In genomic region chr18:63936156-63936931, GRCh38 we compare ENCODE assay signal across 8 cellular contexts. TPM values are rescaled to one million over a fixed set of nuclear protein-coding genes. Genes with fewer than 3 reads are reported as not detected.
DNase-seq lines count a peak whose midpoint lies in the region; ATAC-seq and TF ChIP-seq lines count a peak whose summit lies in the region.

No MANE protein-coding gene starts in this region.

- no peak overlapping the region for H3K27ac ChIP-seq in effector memory CD4-positive, alpha-beta T cell (ENCODE audit: insufficient read depth, low read length, poor library complexity, severe bottlenecking)
- H3K27ac ChIP-seq in lung (ENCODE audit: low read depth in 1 of 2, low read length in 1 of 2), result no peak overlapping the region

- H3K9me3 ChIP-seq in effector memory CD4-positive, alpha-beta T cell (ENCODE audit: control insufficient read depth, low read length), result no peaks in the 10 kb centered on the region
- no peaks in the 10 kb centered on the region for H3K9me3 ChIP-seq in lung (ENCODE audit: control insufficient read depth in 2 of 2, insufficient read depth in 1 of 2, low read length in 1 of 2)

- H3K4me3 ChIP-seq in effector memory CD4-positive, alpha-beta T cell (ENCODE audit: insufficient read depth, low read depth, low read length, poor library complexity, severe bottlenecking), result peak overlapping the region; percentile 47
- H3K4me3 ChIP-seq in lung, result peak overlapping the region; percentile 29

- H3K4me1 ChIP-seq in effector memory CD4-positive, alpha-beta T cell (ENCODE audit: control insufficient read depth, insufficient read depth, low read length, poor library complexity, severe bottlenecking), result peaks cover 4% of the 10 kb centered on the region
- H3K4me1 ChIP-seq in lung (ENCODE audit: control insufficient read depth in 2 of 2, insufficient read depth in 2 of 2, low read length in 2 of 2), result peaks cover 0 to 6% of the 10 kb centered on the region in 2 donors

- ATAC-seq in GM19035 (IDR thresholded peaks at IDR 0.05; ENCODE audit: unreplicated experiment) (peak; percentile 99), HG03139 (IDR thresholded peaks at IDR 0.05; ENCODE audit: unreplicated experiment) (peak; percentile 99), lung (ENCODE audit: insufficient read depth, low FRiP score) (peak; percentile 95)

- TF ChIP-seq CTCF in lung (IDR thresholded peaks at IDR 0.05; ENCODE audit: control extremely low read depth, extremely low read depth), result peak; percentile 66

- DNase-seq in C1 segment of cervical spinal cord (lab: John Stamatoyannopoulos, UW) (peak in 11 of 14 donors; percentile 16 to 73 (median 59)), NCI-H510A (lab: John Stamatoyannopoulos, UW) (peak; percentile 90), lung (ENCODE audit: low spot score) (peak; percentile 87)
- DNase-seq in activated CD4-positive, alpha-beta T cell treated with anti-CD3 and anti-CD28 coated beads, Interleukin-2, amount 50 U/mL, for 1 hour, result peak; percentile 44
- DNase-seq in effector memory CD4-positive, alpha-beta T cell, result peak; percentile 18 to 46 (median 20)
- peak in 2 of 3 experiments; percentile 22 to 66 for DNase-seq in stimulated activated CD4-positive, alpha-beta T cell treated with anti-CD3 and anti-CD28 coated beads, TNF-alpha, amount 100 ng/mL, for 24 hours (ENCODE audit: low read depth in 3 of 3)

- H3K36me3 ChIP-seq in effector memory CD4-positive, alpha-beta T cell (ENCODE audit: control insufficient read depth, insufficient read depth, low read length), result no peaks in the 10 kb centered on the region
- H3K36me3 ChIP-seq in lung (ENCODE audit: control insufficient read depth in 2 of 2, insufficient read depth in 2 of 2, low read length in 2 of 2), result no peaks in the 10 kb centered on the region

- WGBS in lung, 2 donors, result 1 to 2% methylated on average over 52 to 54 of the region's 54 CpGs

- H3K27me3 ChIP-seq in effector memory CD4-positive, alpha-beta T cell (replicated peaks; ENCODE audit: control insufficient read depth, insufficient read depth, low read length, poor library complexity, severe bottlenecking), result peaks cover 7% of the 10 kb centered on the region
- no peaks in the 10 kb centered on the region for H3K27me3 ChIP-seq in lung (ENCODE audit: control insufficient read depth, insufficient read depth)

RNA-seq across cellular contexts. Expression of gene HMSD, which starts 12.8 kb away (rescaled TPM):
- 1 to 10 TPM in 1 of 2 donors, under 1 TPM in 1; 0.17 to 2.3 TPM for total RNA-seq in lung
- under 1 TPM; 0.60 to 0.93 TPM for polyA plus RNA-seq in lung

RNA-seq across cellular contexts. Expression of gene SERPINB10, which starts 28.6 kb away (rescaled TPM):
- under 1 TPM; 0.63 to 0.64 TPM for total RNA-seq in lung
- under 1 TPM in 1 of 2 donors, not detected in 1; 0.96 TPM for polyA plus RNA-seq in lung

RNA-seq across cellular contexts. Expression of gene SERPINB8, which starts 33.5 kb away (rescaled TPM):
- 10 to 100 TPM in 1 of 2 donors, 1 to 10 TPM in 1; 5.7 to 29.3 TPM for total RNA-seq in lung
- polyA plus RNA-seq in lung, result 10 to 100 TPM in 1 of 2 donors, 1 to 10 TPM in 1; 8.8 to 29.6 TPM

RNA-seq across cellular contexts. Expression of gene SERPINB2, which starts 48.8 kb away (rescaled TPM):
- 1 to 10 TPM; 1.3 TPM for total RNA-seq in lung
- polyA plus RNA-seq in lung, result 10 to 100 TPM in 1 of 2 donors, 1 to 10 TPM in 1; 4.3 to 14.5 TPM

Comparison
In these comparisons a context has a peak if more than half of its experiments do, and no peak if none do; other contexts are left out.
1. DNase-seq: peak in every context shown above with its lines; median percentile 90 in NCI-H510A; 87 in lung; 59 in C1 segment of cervical spinal cord; 44 in activated CD4-positive, alpha-beta T cell treated with anti-CD3 and anti-CD28 coated beads, Interleukin-2, amount 50 U/mL, for 1 hour; 44 in stimulated activated CD4-positive, alpha-beta T cell treated with anti-CD3 and anti-CD28 coated beads, TNF-alpha, amount 100 ng/mL, for 24 hours; 20 in effector memory CD4-positive, alpha-beta T cell.